Comparison of ENCODE assay signal across 1 cellular context in genomic region chr19:1455336-1456120, GRCh38.
A peak's percentile ranks its signal among the peaks of the same experiment; 100 is the strongest.
TF ChIP-seq lines count a peak whose summit lies in the region.

No MANE protein-coding gene starts in this region.

TF ChIP-seq in H1, 55 proteins besides CTCF, POLR2A, EP300 and RAD21:
- TF ChIP-seq, protein P1, sequence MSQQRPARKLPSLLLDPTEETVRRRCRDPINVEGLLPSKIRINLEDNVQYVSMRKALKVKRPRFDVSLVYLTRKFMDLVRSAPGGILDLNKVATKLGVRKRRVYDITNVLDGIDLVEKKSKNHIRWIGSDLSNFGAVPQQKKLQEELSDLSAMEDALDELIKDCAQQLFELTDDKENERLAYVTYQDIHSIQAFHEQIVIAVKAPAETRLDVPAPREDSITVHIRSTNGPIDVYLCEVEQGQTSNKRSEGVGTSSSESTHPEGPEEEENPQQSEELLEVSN (IDR thresholded peaks at IDR 0.05), result peak; percentile 71
- TF ChIP-seq BCL11A (IDR thresholded peaks at IDR 0.05; ENCODE audit: low read depth in 2 of 2, low read length in 2 of 2), result no peak
- TF ChIP-seq KDM4A (IDR thresholded peaks at IDR 0.05; ENCODE audit: low read depth, low read length, severe bottlenecking), result peak; percentile 29
- peak; percentile 32; the same call in 1 of the 2 replicates for TF ChIP-seq SP1 (IDR thresholded peaks at IDR 0.05; ENCODE audit: low read depth, low read length)
- TF ChIP-seq TBP (IDR thresholded peaks at IDR 0.05; ENCODE audit: low read depth, low read length), result 0 out of 2 replicates have a peak, but pooled peaks have one; percentile 31
- peak; percentile 11; the same call in 1 of the 2 replicates for TF ChIP-seq KDM1A (IDR thresholded peaks at IDR 0.05; ENCODE audit: borderline replicate concordance, low read length)
- no peak for TF ChIP-seq TCF12 (IDR thresholded peaks at IDR 0.05; ENCODE audit: low read depth, low read length)
- TF ChIP-seq SP4 (IDR thresholded peaks at IDR 0.05; ENCODE audit: low read length), result peak; percentile 72; the same call in 1 of the 2 replicates
- TF ChIP-seq MAX (IDR thresholded peaks at IDR 0.05), result peak; percentile 67
- TF ChIP-seq, protein P2, sequence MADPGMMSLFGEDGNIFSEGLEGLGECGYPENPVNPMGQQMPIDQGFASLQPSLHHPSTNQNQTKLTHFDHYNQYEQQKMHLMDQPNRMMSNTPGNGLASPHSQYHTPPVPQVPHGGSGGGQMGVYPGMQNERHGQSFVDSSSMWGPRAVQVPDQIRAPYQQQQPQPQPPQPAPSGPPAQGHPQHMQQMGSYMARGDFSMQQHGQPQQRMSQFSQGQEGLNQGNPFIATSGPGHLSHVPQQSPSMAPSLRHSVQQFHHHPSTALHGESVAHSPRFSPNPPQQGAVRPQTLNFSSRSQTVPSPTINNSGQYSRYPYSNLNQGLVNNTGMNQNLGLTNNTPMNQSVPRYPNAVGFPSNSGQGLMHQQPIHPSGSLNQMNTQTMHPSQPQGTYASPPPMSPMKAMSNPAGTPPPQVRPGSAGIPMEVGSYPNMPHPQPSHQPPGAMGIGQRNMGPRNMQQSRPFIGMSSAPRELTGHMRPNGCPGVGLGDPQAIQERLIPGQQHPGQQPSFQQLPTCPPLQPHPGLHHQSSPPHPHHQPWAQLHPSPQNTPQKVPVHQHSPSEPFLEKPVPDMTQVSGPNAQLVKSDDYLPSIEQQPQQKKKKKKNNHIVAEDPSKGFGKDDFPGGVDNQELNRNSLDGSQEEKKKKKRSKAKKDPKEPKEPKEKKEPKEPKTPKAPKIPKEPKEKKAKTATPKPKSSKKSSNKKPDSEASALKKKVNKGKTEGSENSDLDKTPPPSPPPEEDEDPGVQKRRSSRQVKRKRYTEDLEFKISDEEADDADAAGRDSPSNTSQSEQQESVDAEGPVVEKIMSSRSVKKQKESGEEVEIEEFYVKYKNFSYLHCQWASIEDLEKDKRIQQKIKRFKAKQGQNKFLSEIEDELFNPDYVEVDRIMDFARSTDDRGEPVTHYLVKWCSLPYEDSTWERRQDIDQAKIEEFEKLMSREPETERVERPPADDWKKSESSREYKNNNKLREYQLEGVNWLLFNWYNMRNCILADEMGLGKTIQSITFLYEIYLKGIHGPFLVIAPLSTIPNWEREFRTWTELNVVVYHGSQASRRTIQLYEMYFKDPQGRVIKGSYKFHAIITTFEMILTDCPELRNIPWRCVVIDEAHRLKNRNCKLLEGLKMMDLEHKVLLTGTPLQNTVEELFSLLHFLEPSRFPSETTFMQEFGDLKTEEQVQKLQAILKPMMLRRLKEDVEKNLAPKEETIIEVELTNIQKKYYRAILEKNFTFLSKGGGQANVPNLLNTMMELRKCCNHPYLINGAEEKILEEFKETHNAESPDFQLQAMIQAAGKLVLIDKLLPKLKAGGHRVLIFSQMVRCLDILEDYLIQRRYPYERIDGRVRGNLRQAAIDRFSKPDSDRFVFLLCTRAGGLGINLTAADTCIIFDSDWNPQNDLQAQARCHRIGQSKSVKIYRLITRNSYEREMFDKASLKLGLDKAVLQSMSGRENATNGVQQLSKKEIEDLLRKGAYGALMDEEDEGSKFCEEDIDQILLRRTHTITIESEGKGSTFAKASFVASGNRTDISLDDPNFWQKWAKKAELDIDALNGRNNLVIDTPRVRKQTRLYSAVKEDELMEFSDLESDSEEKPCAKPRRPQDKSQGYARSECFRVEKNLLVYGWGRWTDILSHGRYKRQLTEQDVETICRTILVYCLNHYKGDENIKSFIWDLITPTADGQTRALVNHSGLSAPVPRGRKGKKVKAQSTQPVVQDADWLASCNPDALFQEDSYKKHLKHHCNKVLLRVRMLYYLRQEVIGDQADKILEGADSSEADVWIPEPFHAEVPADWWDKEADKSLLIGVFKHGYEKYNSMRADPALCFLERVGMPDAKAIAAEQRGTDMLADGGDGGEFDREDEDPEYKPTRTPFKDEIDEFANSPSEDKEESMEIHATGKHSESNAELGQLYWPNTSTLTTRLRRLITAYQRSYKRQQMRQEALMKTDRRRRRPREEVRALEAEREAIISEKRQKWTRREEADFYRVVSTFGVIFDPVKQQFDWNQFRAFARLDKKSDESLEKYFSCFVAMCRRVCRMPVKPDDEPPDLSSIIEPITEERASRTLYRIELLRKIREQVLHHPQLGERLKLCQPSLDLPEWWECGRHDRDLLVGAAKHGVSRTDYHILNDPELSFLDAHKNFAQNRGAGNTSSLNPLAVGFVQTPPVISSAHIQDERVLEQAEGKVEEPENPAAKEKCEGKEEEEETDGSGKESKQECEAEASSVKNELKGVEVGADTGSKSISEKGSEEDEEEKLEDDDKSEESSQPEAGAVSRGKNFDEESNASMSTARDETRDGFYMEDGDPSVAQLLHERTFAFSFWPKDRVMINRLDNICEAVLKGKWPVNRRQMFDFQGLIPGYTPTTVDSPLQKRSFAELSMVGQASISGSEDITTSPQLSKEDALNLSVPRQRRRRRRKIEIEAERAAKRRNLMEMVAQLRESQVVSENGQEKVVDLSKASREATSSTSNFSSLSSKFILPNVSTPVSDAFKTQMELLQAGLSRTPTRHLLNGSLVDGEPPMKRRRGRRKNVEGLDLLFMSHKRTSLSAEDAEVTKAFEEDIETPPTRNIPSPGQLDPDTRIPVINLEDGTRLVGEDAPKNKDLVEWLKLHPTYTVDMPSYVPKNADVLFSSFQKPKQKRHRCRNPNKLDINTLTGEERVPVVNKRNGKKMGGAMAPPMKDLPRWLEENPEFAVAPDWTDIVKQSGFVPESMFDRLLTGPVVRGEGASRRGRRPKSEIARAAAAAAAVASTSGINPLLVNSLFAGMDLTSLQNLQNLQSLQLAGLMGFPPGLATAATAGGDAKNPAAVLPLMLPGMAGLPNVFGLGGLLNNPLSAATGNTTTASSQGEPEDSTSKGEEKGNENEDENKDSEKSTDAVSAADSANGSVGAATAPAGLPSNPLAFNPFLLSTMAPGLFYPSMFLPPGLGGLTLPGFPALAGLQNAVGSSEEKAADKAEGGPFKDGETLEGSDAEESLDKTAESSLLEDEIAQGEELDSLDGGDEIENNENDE (IDR thresholded peaks at IDR 0.05; ENCODE audit: insufficient replicate concordance, low read length), result no peak
- TF ChIP-seq CBX8 (IDR thresholded peaks at IDR 0.05; ENCODE audit: borderline replicate concordance, low read depth, low read length), result no peak
- TF ChIP-seq TAF1 (IDR thresholded peaks at IDR 0.05; ENCODE audit: low read depth, low read length), result peak; percentile 39; the same call in 1 of the 2 replicates
